ENCODE assay signal across 13 cellular contexts in genomic region chr20:38299963-38300362, GRCh38. TPM values are rescaled to one million over a fixed set of nuclear protein-coding genes. Genes with fewer than 3 reads are reported as not detected.
DNase-seq lines count a peak whose midpoint lies in the region; ATAC-seq and TF ChIP-seq lines count a peak whose summit lies in the region.
"Had no signal": no experiment of that assay in that cellular context is flagged by ENCODE, and none has a peak within 500 bp of the region (broad histone marks: within the 10 kb centered on the region; RNA-seq: fewer than 3 reads in every experiment).

No MANE protein-coding gene starts in this region.

- no peak overlapping the region for H3K27ac ChIP-seq in foreskin keratinocyte
- H3K27ac ChIP-seq: SK-N-MC had no signal

- peaks cover 9% of the 10 kb centered on the region for H3K4me1 Mint-ChIP-seq in progenitor cell of endocrine pancreas (ENCODE audit: low read depth)

- H3K4me3 Mint-ChIP-seq in progenitor cell of endocrine pancreas (ENCODE audit: low read depth) = no peak overlapping the region
- H3K4me3 Mint-ChIP-seq: activated CD8-positive, alpha-beta T cell treated with anti-CD3 and anti-CD28 coated beads, Interleukin-2, amount 10 ng/mL, durations not matched to agents 7 days and 5 days had no signal

- H3K4me1 ChIP-seq in foreskin keratinocyte = no peaks in the 10 kb centered on the region

- no peak for TF ChIP-seq POLR2A in NB4 (IDR thresholded peaks at IDR 0.05; ENCODE audit: extremely low read depth, insufficient read length)

- DNase-seq in DMS53 treated with DMSO at 0.1 percent for 48 hours (lab: John Stamatoyannopoulos, UW; ENCODE audit: unreplicated experiment) = peak; percentile 40
- DNase-seq in NB4 (ENCODE audit: low read depth) = peak; percentile 41
- DNase-seq in foreskin keratinocyte = no peak
- peak; percentile 29 for DNase-seq in progenitor cell of endocrine pancreas (ENCODE audit: low spot score, unreplicated experiment)
- DNase-seq in effector CD8-positive, alpha-beta T cell (lab: John Stamatoyannopoulos, UW) = no peak
- DNase-seq in stimulated activated CD4-positive, alpha-beta T cell treated with anti-CD3 and anti-CD28 coated beads, Interleukin-12 subunit alpha, Interleukin-12 subunit beta, amount 100 ng/mL, for 4 hours = no peak
- DNase-seq: activated CD8-positive, alpha-beta T cell treated with anti-CD3 and anti-CD28 coated beads, Interleukin-2, amount 10 ng/mL, durations not matched to agents 7 days and 5 days; anterior cingulate cortex; DMS79; nucleus accumbens had no signal

- no peaks in the 10 kb centered on the region for H3K9me3 Mint-ChIP-seq in progenitor cell of endocrine pancreas (ENCODE audit: low read depth)

- no peak overlapping the region for H3K4me3 ChIP-seq in NB4 (ENCODE audit: low read depth, low read length)
- H3K4me3 ChIP-seq: SK-N-MC had no signal

- peak; percentile 24 for ATAC-seq in foreskin keratinocyte
- ATAC-seq in GM18907 (IDR thresholded peaks at IDR 0.05; ENCODE audit: unreplicated experiment) = no peak
- no peak for ATAC-seq in GM21423 (IDR thresholded peaks at IDR 0.05; ENCODE audit: unreplicated experiment)
- ATAC-seq: activated CD8-positive, alpha-beta T cell treated with anti-CD3 and anti-CD28 coated beads, Interleukin-2, amount 10 ng/mL, durations not matched to agents 7 days and 5 days had no signal

- peaks cover 6% of the 10 kb centered on the region for H3K27me3 Mint-ChIP-seq in progenitor cell of endocrine pancreas

- no peaks in the 10 kb centered on the region for H3K36me3 Mint-ChIP-seq in progenitor cell of endocrine pancreas (ENCODE audit: insufficient read depth)

- peak overlapping the region; percentile 82 for H3K27ac Mint-ChIP-seq in progenitor cell of endocrine pancreas
- H3K27ac Mint-ChIP-seq: activated CD8-positive, alpha-beta T cell treated with anti-CD3 and anti-CD28 coated beads, Interleukin-2, amount 10 ng/mL, durations not matched to agents 7 days and 5 days had no signal

- H3K27me3 ChIP-seq in foreskin keratinocyte = peaks cover 14% of the 10 kb centered on the region

- TF ChIP-seq CTCF in NB4 (IDR thresholded peaks at IDR 0.05; ENCODE audit: low read depth, low read length) (no peak), foreskin keratinocyte (conservative IDR thresholded peaks at IDR 0.05) (no peak), progenitor cell of endocrine pancreas (IDR thresholded peaks at IDR 0.05; ENCODE audit: unreplicated experiment) (no peak)

RNA-seq across cellular contexts. Expression of gene BPI, which starts 4.0 kb away (rescaled TPM):
- total RNA-seq in foreskin keratinocyte (not detected in 2 replicates), progenitor cell of endocrine pancreas (not detected in 2 replicates)
- not detected in 2 replicates for polyA plus RNA-seq in foreskin keratinocyte
- total RNA-seq: activated CD8-positive, alpha-beta T cell treated with anti-CD3 and anti-CD28 coated beads, Interleukin-2, amount 10 ng/mL, durations not matched to agents 7 days and 5 days had no signal

RNA-seq across cellular contexts. Expression of gene KIAA1755, which starts 39.4 kb away (rescaled TPM):
- 0.07 and 0.10 TPM in 2 replicates for total RNA-seq in foreskin keratinocyte
- polyA plus RNA-seq in foreskin keratinocyte = 0.04 and 0.06 TPM in 2 replicates
- 0.16 and 0.29 TPM in 2 replicates for total RNA-seq in progenitor cell of endocrine pancreas
- total RNA-seq: activated CD8-positive, alpha-beta T cell treated with anti-CD3 and anti-CD28 coated beads, Interleukin-2, amount 10 ng/mL, durations not matched to agents 7 days and 5 days had no signal

RNA-seq across cellular contexts. Expression of gene LBP, which starts 46.3 kb away (rescaled TPM):
- total RNA-seq in foreskin keratinocyte (not detected in 2 replicates), progenitor cell of endocrine pancreas (not detected in 2 replicates)
- polyA plus RNA-seq in foreskin keratinocyte = not detected in 2 replicates
- total RNA-seq: activated CD8-positive, alpha-beta T cell treated with anti-CD3 and anti-CD28 coated beads, Interleukin-2, amount 10 ng/mL, durations not matched to agents 7 days and 5 days had no signal

Comparison
In these comparisons a context has a peak if more than half of its experiments do, and no peak if none do; other contexts are left out.
1. DNase-seq: peak in DMS53 treated with DMSO at 0.1 percent for 48 hours (single experiment), NB4 (single experiment) and progenitor cell of endocrine pancreas (single experiment); none in foreskin keratinocyte (0 of 2), effector CD8-positive, alpha-beta T cell (single experiment) and stimulated activated CD4-positive, alpha-beta T cell treated with anti-CD3 and anti-CD28 coated beads, Interleukin-12 subunit alpha, Interleukin-12 subunit beta, amount 100 ng/mL, for 4 hours (single experiment).